Comparison of ENCODE assay signal across 7 cellular contexts in the genomic region with DNA sequence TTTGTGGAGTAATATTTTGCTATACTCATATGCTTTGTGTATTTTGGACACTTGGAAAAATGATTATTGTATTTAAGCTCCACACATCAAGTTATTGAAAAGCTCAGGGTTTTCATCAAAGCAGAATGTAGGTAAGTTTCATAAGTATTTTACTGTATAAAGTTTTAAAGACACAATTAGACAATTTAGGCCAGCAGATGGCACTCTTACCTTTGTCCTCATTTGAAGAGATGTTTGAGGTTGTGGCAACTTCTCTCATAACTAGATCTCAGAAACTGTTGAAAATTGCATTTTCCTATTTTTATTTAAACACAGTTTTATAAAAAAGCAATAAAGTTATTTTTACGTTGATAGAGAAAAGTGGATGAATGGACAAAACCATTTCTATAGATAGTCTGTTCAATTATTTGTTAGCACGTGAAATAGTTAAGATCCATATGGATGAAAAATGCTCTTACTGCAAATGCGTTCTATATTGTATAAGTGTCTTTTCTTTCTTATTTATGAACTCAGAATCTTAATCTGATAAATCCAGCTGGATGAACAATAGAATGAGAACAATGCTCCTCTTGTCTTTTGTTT.
DNase-seq lines count a peak whose midpoint lies in the region; TF ChIP-seq lines count a peak whose summit lies in the region.

No MANE protein-coding gene starts in this region.

- H3K36me3 ChIP-seq in breast epithelium, result no peaks in the 10 kb centered on the region
- H3K36me3 ChIP-seq in kidney epithelial cell (ENCODE audit: control insufficient read depth, insufficient read depth, low read length), result no peaks in the 10 kb centered on the region
- H3K36me3 ChIP-seq in tibial nerve, result no peaks in the 10 kb centered on the region
- H3K36me3 ChIP-seq in effector memory CD4-positive, alpha-beta T cell (ENCODE audit: control insufficient read depth, insufficient read depth, low read length), result no peaks in the 10 kb centered on the region

- POLR2A ChIA-PET in HEK293T (lab: Yijun Ruan, JAX), result no interaction called here

- TF ChIP-seq EP300 in tibial nerve (IDR thresholded peaks at IDR 0.05), result no peak

- H3K27me3 ChIP-seq in breast epithelium (no peaks in the 10 kb centered on the region), kidney epithelial cell (ENCODE audit: control insufficient read depth, insufficient read depth, low read length) (no peaks in the 10 kb centered on the region), tibial nerve (no peaks in the 10 kb centered on the region)
- H3K27me3 ChIP-seq in effector memory CD4-positive, alpha-beta T cell (replicated peaks; ENCODE audit: control insufficient read depth, insufficient read depth, low read length, poor library complexity, severe bottlenecking), result no peaks in the 10 kb centered on the region

- intact Hi-C loops in breast epithelium (cut with DNase I; ENCODE audit: low total_unique reads), result no loop called here

- H3K9me3 ChIP-seq in breast epithelium (no peaks in the 10 kb centered on the region), tibial nerve (peaks cover 0 to 8% (median 0%) of the 10 kb centered on the region in 4 donors)
- no peaks in the 10 kb centered on the region for H3K9me3 ChIP-seq in effector memory CD4-positive, alpha-beta T cell (ENCODE audit: control insufficient read depth, low read length)

- 49 to 59% methylated on average over 3 of the region's 3 CpGs for WGBS in tibial nerve, 2 donors

- H3K27ac ChIP-seq in breast epithelium, result no peak overlapping the region
- no peak overlapping the region for H3K27ac ChIP-seq in tibial nerve
- no peak overlapping the region for H3K27ac ChIP-seq in effector memory CD4-positive, alpha-beta T cell (ENCODE audit: insufficient read depth, low read length, poor library complexity, severe bottlenecking)

- H3K4me3 ChIP-seq in breast epithelium (no peak overlapping the region), kidney epithelial cell (ENCODE audit: low read depth, low read length) (no peak overlapping the region), tibial nerve (no peak overlapping the region)
- no peak overlapping the region for H3K4me3 ChIP-seq in effector memory CD4-positive, alpha-beta T cell (ENCODE audit: insufficient read depth, low read depth, low read length, poor library complexity, severe bottlenecking)

- H3K4me1 ChIP-seq in breast epithelium (no peaks in the 10 kb centered on the region), tibial nerve (peaks cover 0 to 9% (median 0%) of the 10 kb centered on the region in 4 donors)
- H3K4me1 ChIP-seq in effector memory CD4-positive, alpha-beta T cell (ENCODE audit: control insufficient read depth, insufficient read depth, low read length, poor library complexity, severe bottlenecking), result no peaks in the 10 kb centered on the region

- CTCF ChIA-PET in HEK293T (lab: Yijun Ruan, JAX), result interaction anchor here (0.6 to 1.5 kb wide), 7 partner anchors 11 to 788 kb away, joined by 3 to 4 read pairs (median 3); no protein-coding TSS in a partner anchor

- TF ChIP-seq CTCF in breast epithelium (IDR thresholded peaks at IDR 0.05), result peak in 2 of 3 donors; percentile 34 to 37
- TF ChIP-seq CTCF in kidney epithelial cell (IDR thresholded peaks at IDR 0.05; ENCODE audit: insufficient read depth, low read length, poor library complexity, severe bottlenecking), result peak; percentile 44
- peak; percentile 34 to 61 (median 49) for TF ChIP-seq CTCF in tibial nerve (IDR thresholded peaks at IDR 0.05)

- peak; percentile 84 for DNase-seq in DMS53 treated with DMSO at 0.1 percent for 48 hours (lab: John Stamatoyannopoulos, UW; ENCODE audit: unreplicated experiment)
- peak; percentile 20 for DNase-seq in HEK293T (ENCODE audit: extremely low spot score)
- DNase-seq in NCI-H774 (lab: John Stamatoyannopoulos, UW), result peak; percentile 33
- DNase-seq in breast epithelium (ENCODE audit: low spot score in 2 of 2), result no peak
- peak; percentile 14 for DNase-seq in kidney epithelial cell (ENCODE audit: low read depth)
- peak in 1 of 2 donors; percentile 87 for DNase-seq in tibial nerve (ENCODE audit: low spot score in 2 of 2)
- DNase-seq in effector memory CD4-positive, alpha-beta T cell, result no peak

- TF ChIP-seq POLR2A in breast epithelium (IDR thresholded peaks at IDR 0.05) (no peak), tibial nerve (IDR thresholded peaks at IDR 0.05) (no peak)

TF ChIP-seq in HEK293T, 16 proteins besides CTCF, POLR2A, EP300 and RAD21:
- TF ChIP-seq ARNT (IDR thresholded peaks at IDR 0.05) (no peak), FOXM1 (IDR thresholded peaks at IDR 0.05; ENCODE audit: borderline replicate concordance) (no peak), HDGF (IDR thresholded peaks at IDR 0.05; ENCODE audit: borderline replicate concordance) (no peak), FOXA1 (IDR thresholded peaks at IDR 0.05) (no peak), ELF4 (IDR thresholded peaks at IDR 0.05) (no peak), SP1 (IDR thresholded peaks at IDR 0.05) (no peak), CTBP1 (IDR thresholded peaks at IDR 0.05; ENCODE audit: borderline replicate concordance) (no peak), SUZ12 (IDR thresholded peaks at IDR 0.05) (no peak), BHLHE40 (IDR thresholded peaks at IDR 0.05; ENCODE audit: borderline replicate concordance) (no peak), ZNF384 (IDR thresholded peaks at IDR 0.05) (no peak)

Comparison
In these comparisons a context has a peak if more than half of its experiments do, and no peak if none do; other contexts are left out.
1. DNase-seq: peak in DMS53 treated with DMSO at 0.1 percent for 48 hours (single experiment), HEK293T (single experiment), NCI-H774 (single experiment) and kidney epithelial cell (single experiment); none in breast epithelium (0 of 2) and effector memory CD4-positive, alpha-beta T cell (0 of 3).
2. Peak in every context shown above with its lines, with median percentiles within 50 percentile points of each other: CTCF ChIP-seq.